21 cellular contexts compared by ENCODE assay signal in the genomic region with DNA sequence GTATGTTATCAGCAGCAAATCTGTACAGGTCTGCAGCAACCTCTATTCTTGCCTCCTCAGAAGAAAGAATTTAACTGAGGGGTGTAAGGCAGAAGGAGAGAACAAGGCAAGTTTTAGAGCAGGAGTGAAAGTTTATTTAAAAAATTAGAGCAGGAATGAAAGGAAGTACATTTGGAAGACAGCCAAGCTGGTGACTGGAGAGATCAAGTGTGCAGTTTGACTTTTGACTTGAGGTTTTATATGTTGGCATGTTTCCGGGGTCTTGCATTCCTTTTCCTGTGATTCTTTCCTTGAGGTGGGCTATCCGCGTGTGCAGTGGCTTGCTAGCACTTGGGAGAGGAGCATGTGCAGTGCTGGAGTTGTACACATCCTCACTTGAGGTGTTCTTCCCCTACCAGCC.
DNase-seq lines count a peak whose midpoint lies in the region; ATAC-seq and TF ChIP-seq lines count a peak whose summit lies in the region.
"Had no signal": no experiment of that assay in that cellular context is flagged by ENCODE, and none has a peak within 500 bp of the region (broad histone marks: within the 10 kb centered on the region; RNA-seq: fewer than 3 reads in every experiment).

No MANE protein-coding gene starts in this region.

- no peak for TF ChIP-seq CTCF in astrocyte of the spinal cord (IDR thresholded peaks at IDR 0.05; ENCODE audit: low read depth, low read length)

- in situ Hi-C loops in astrocyte of the spinal cord (cut with HindIII; ENCODE audit: low sequenced_read_pairs), result no loop called here

- no peak overlapping the region for H3K4me3 ChIP-seq in astrocyte of the spinal cord (ENCODE audit: low read depth, low read length)
- H3K4me3 ChIP-seq: cardiac muscle cell, esophagus muscularis mucosa, lower lobe of right lung, right lobe of liver, SJCRH30, thoracic aorta had no signal

- H3K27ac ChIP-seq in substantia nigra (ENCODE audit: low read depth, low read length, poor library complexity, severe bottlenecking), result no peak overlapping the region
- H3K27ac ChIP-seq: cardiac muscle cell, esophagus muscularis mucosa, HL-60, lower lobe of right lung, right lobe of liver, SJCRH30, thoracic aorta had no signal

- DNase-seq in EH (ENCODE audit: low read depth), result peak; percentile 37
- DNase-seq in Kasumi-1 (lab: John Stamatoyannopoulos, UW), result peak; percentile 50 to 74
- peak; percentile 14 for DNase-seq in astrocyte of the spinal cord (ENCODE audit: low read depth, low spot score)
- DNase-seq in glomerular visceral epithelial cell (ENCODE audit: extremely low spot score), result peak; percentile 17
- no peak for DNase-seq in substantia nigra (lab: John Stamatoyannopoulos, UW)
- DNase-seq: activated CD4-positive, alpha-beta T cell treated with anti-CD3 and anti-CD28 coated beads for 1 hour; CD8-positive, alpha-beta memory T cell; DMS79; lower lobe of right lung; MV-4-11; NCI-H1930; NCI-H774; right lobe of liver had no signal

- ATAC-seq in GM21528 (IDR thresholded peaks at IDR 0.05; ENCODE audit: low FRiP score, unreplicated experiment), result no peak
- no peak for ATAC-seq in HG02571 (IDR thresholded peaks at IDR 0.05; ENCODE audit: unreplicated experiment)
- ATAC-seq: lower lobe of right lung; right lobe of liver; stimulated activated effector memory CD8-positive, alpha-beta T cell treated with anti-CD3 and anti-CD28 coated beads, Interleukin-12 subunit alpha, Interleukin-12 subunit beta, amount 100 ng/mL, for 72 hours had no signal

Comparison
In these comparisons a context has a peak if more than half of its experiments do, and no peak if none do; other contexts are left out.
1. DNase-seq: peak in EH (single experiment), Kasumi-1 (2 of 2), astrocyte of the spinal cord (single experiment) and glomerular visceral epithelial cell (single experiment); none in substantia nigra (0 of 49).